8 cellular contexts compared by ENCODE assay signal in the genomic region with DNA sequence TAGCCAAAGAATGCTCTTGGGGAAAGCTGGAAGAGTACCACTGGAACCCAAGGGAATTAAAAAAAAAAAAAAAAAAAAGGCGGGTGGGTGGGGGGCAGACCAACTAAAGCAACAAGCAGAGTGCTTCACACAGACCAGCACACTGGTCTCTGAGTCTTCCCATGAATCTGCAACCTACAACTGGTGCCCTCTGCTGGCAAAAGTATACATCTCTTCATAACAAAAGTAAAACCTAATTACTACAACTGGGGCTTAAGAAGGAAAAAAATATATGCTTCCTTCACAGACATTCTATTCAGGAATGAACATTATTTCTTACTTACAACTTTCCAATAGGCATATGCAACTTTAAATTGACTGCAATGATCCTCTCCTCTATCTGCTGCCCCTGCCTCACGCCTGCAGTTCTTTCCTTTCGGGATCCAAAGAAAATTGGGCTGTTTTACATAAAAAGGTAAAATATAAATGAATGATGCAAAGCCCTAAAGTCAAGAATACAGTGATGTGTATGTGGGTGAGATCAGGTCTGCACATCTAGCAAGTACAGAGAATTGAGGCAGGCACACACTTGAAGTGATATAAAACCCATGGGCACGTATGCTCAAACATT. TPM values are rescaled to one million over a fixed set of nuclear protein-coding genes. Genes with fewer than 3 reads are reported as not detected.
A peak's percentile ranks its signal among the peaks of the same experiment; 100 is the strongest.
DNase-seq lines count a peak whose midpoint lies in the region; ATAC-seq and TF ChIP-seq lines count a peak whose summit lies in the region.

No MANE protein-coding gene starts in this region.

- intact Hi-C loops in left cardiac atrium (cut with DNase I): loop anchor here (1.0 to 5.0 kb wide), 3 partner anchors 83 to 114 kb away; no protein-coding TSS in a partner anchor

- H3K9me3 ChIP-seq in MM.1S (replicated peaks; ENCODE audit: insufficient read depth, low read length): no peaks in the 10 kb centered on the region

- H3K9me3 Mint-ChIP-seq in activated naive CD8-positive, alpha-beta T cell treated with anti-CD3 and anti-CD28 coated beads, Interleukin-2, amount 50 U/mL, for 24 hours: peaks cover 5% of the 10 kb centered on the region

- no peaks in the 10 kb centered on the region for H3K27me3 ChIP-seq in MM.1S (replicated peaks; ENCODE audit: insufficient read depth, low read length)

- no peaks in the 10 kb centered on the region for H3K36me3 ChIP-seq in MM.1S (replicated peaks; ENCODE audit: insufficient read depth, low read length)

- H3K36me3 Mint-ChIP-seq in activated naive CD8-positive, alpha-beta T cell treated with anti-CD3 and anti-CD28 coated beads, Interleukin-2, amount 50 U/mL, for 24 hours (ENCODE audit: low read depth): peaks cover 4% of the 10 kb centered on the region

- no peaks in the 10 kb centered on the region for H3K4me1 ChIP-seq in MM.1S (ENCODE audit: low read length)

- no peaks in the 10 kb centered on the region for H3K27me3 Mint-ChIP-seq in activated naive CD8-positive, alpha-beta T cell treated with anti-CD3 and anti-CD28 coated beads, Interleukin-2, amount 50 U/mL, for 24 hours

- no peak overlapping the region for H3K27ac ChIP-seq in MM.1S (ENCODE audit: low read length)

- H4K20me1 ChIP-seq in MM.1S (ENCODE audit: insufficient read depth, low read length): no peaks in the 10 kb centered on the region

- peaks cover 2% of the 10 kb centered on the region; the same call in 1 of the 2 replicates for H3F3A ChIP-seq in MM.1S (ENCODE audit: insufficient read depth, low read length)

- no peaks in the 10 kb centered on the region for H3K9me2 ChIP-seq in MM.1S (replicated peaks; ENCODE audit: insufficient read depth, low read length)

- ATAC-seq in GM21576 (IDR thresholded peaks at IDR 0.05; ENCODE audit: unreplicated experiment) (peak; percentile 74), left cardiac atrium (peak; percentile 83 to 85), HG03097 (IDR thresholded peaks at IDR 0.05; ENCODE audit: low FRiP score, unreplicated experiment) (no peak)
- peak; percentile 80 for ATAC-seq in activated naive CD8-positive, alpha-beta T cell treated with anti-CD3 and anti-CD28 coated beads, Interleukin-2, amount 50 U/mL, for 24 hours

- DNase-seq in DMS 273 treated with DMSO at 0.1 percent for 48 hours (lab: John Stamatoyannopoulos, UW): peak; percentile 63
- DNase-seq in MM.1S: peak; percentile 83
- peak; percentile 32 for DNase-seq in SHP77 treated with DMSO at 0.1 percent for 48 hours (lab: John Stamatoyannopoulos, UW)
- DNase-seq in activated naive CD8-positive, alpha-beta T cell treated with anti-CD3 and anti-CD28 coated beads, Interleukin-2, amount 50 U/mL, for 24 hours: peak; percentile 45
- DNase-seq in left cardiac atrium: peak; percentile 45
- peak; percentile 74 for DNase-seq in renal cortical epithelial cell (ENCODE audit: low read depth)

- H3K4me2 ChIP-seq in MM.1S (ENCODE audit: low read depth, low read length): no peak overlapping the region

- no peak overlapping the region for H3K9ac ChIP-seq in MM.1S (ENCODE audit: low read length)

- H3K27ac Mint-ChIP-seq in activated naive CD8-positive, alpha-beta T cell treated with anti-CD3 and anti-CD28 coated beads, Interleukin-2, amount 50 U/mL, for 24 hours: no peak overlapping the region

- H3K4me3 ChIP-seq in MM.1S (ENCODE audit: low read length): no peak overlapping the region

- peak; percentile 64 for TF ChIP-seq CTCF in MM.1S (IDR thresholded peaks at IDR 0.05; ENCODE audit: low read length)

- H3K4me1 Mint-ChIP-seq in activated naive CD8-positive, alpha-beta T cell treated with anti-CD3 and anti-CD28 coated beads, Interleukin-2, amount 50 U/mL, for 24 hours: peaks cover 2% of the 10 kb centered on the region

- no peak overlapping the region for H2AFZ ChIP-seq in MM.1S (ENCODE audit: low read length)

- H3K79me2 ChIP-seq in MM.1S (ENCODE audit: low read length): no peaks in the 10 kb centered on the region

- H3K4me3 Mint-ChIP-seq in activated naive CD8-positive, alpha-beta T cell treated with anti-CD3 and anti-CD28 coated beads, Interleukin-2, amount 50 U/mL, for 24 hours: no peak overlapping the region

RNA-seq across cellular contexts. Expression of gene KLHL3, which starts 7.2 kb away (rescaled TPM):
- total RNA-seq in left cardiac atrium: 10 to 100 TPM; 24.8 to 48.0 TPM
- 3.0 and 5.3 TPM in 2 replicates for total RNA-seq in renal cortical epithelial cell

RNA-seq across cellular contexts. Expression of gene HNRNPA0, which starts 11.0 kb away (rescaled TPM):
- total RNA-seq in left cardiac atrium: 10 to 100 TPM; 14.3 to 27.1 TPM
- total RNA-seq in renal cortical epithelial cell: 8.2 and 13.5 TPM in 2 replicates

Comparison
In these comparisons a context has a peak if more than half of its experiments do, and no peak if none do; other contexts are left out.
1. DNase-seq: peak in every context shown above with its lines; median percentile 83 in MM.1S; 74 in renal cortical epithelial cell; 63 in DMS 273 treated with DMSO at 0.1 percent for 48 hours; 45 in activated naive CD8-positive, alpha-beta T cell treated with anti-CD3 and anti-CD28 coated beads, Interleukin-2, amount 50 U/mL, for 24 hours; 45 in left cardiac atrium; 32 in SHP77 treated with DMSO at 0.1 percent for 48 hours.